In the genomic region with DNA sequence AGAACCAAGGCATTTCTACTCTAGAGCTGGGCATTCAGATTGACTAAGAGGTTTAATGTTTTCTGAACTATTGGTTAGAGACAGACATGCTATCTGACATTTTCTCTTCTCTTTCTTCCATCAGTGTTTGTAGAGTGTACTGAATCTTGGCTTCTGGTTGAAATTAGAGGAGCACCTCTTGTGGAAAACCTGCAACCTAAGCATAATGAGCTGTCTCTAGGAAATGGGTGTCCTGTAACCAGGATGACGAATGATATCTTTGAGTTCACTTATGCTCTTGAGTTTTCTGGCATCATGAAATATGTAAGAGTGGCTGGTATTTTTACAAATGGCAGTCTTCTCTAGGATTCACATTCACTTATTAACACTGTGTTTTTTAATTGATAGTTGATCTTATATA, we compare ENCODE assay signal across 35 cellular contexts. TPM values are rescaled to one million over a fixed set of nuclear protein-coding genes. Genes with fewer than 3 reads are reported as not detected.
"Had no signal": no experiment of that assay in that cellular context is flagged by ENCODE, and none has a peak within 500 bp of the region (broad histone marks: within the 10 kb centered on the region; RNA-seq: fewer than 3 reads in every experiment).

No MANE protein-coding gene starts in this region.

- H3K36me3 ChIP-seq: neural progenitor cell, ovary, spleen, suprapubic skin, tibial artery, transverse colon, upper lobe of right lung, vagina had no signal

- H3K4me2 ChIP-seq: neural progenitor cell, smooth muscle cell had no signal

- DNase-seq: naive thymus-derived CD4-positive, alpha-beta T cell; natural killer cell; occipital lobe; ovary; posterior cingulate gyrus; psoas muscle; right cardiac atrium; spleen; stimulated activated CD4-positive, alpha-beta T cell treated with anti-CD3 and anti-CD28 coated beads, Interleukin-12 subunit alpha, Interleukin-12 subunit beta, amount 100 ng/mL, for 4 hours; stimulated activated CD4-positive, alpha-beta T cell treated with anti-CD3 and anti-CD28 coated beads, Interleukin-1b, Interleukin-23, amount 100 ng/mL, for 48 hours; stimulated activated CD4-positive, alpha-beta T cell treated with anti-CD3 and anti-CD28 coated beads, Interleukin-4, amount 100 ng/mL, for 1 hour; stimulated activated CD4-positive, alpha-beta T cell treated with anti-CD3 and anti-CD28 coated beads, Interleukin-4, amount 100 ng/mL, for 4 hours; stimulated activated CD8-positive, alpha-beta memory T cell treated with anti-CD3 and anti-CD28 coated beads, Interleukin-4, amount 100 ng/mL, for 48 hours; stimulated activated naive CD4-positive, alpha-beta T cell; stimulated activated naive CD8-positive, alpha-beta T cell treated with anti-CD3 and anti-CD28 coated beads, Interleukin-15, amount 100 ng/mL, for 72 hours; stimulated activated naive CD8-positive, alpha-beta T cell treated with anti-CD3 and anti-CD28 coated beads, Interleukin-15, Interleukin-2, amounts not matched to agents 100 U/mL and 50 U/mL, for 24 hours; substantia nigra; testis; tibial artery; transverse colon; upper lobe of right lung had no signal

- H3K9me3 ChIP-seq: ovary, psoas muscle, spleen, suprapubic skin, testis, tibial artery, transverse colon, upper lobe of right lung, vagina had no signal

- ATAC-seq: naive thymus-derived CD4-positive, alpha-beta T cell; natural killer cell; psoas muscle; right cardiac atrium; sciatic nerve; stimulated activated memory B cell treated with anti-CD40 and anti-IgM and Interleukin-4, amounts not matched to agents 10 μg/mL and 1 μg/mL and 100 μg/mL, for 72 hours; stimulated activated naive CD8-positive, alpha-beta T cell treated with anti-CD3 and anti-CD28 coated beads, Interleukin-15, amount 100 ng/mL, for 72 hours; stimulated activated naive CD8-positive, alpha-beta T cell treated with anti-CD3 and anti-CD28 coated beads, Interleukin-15, Interleukin-2, amounts not matched to agents 100 U/mL and 50 U/mL, for 24 hours; upper lobe of right lung had no signal

- H3K4me1 ChIP-seq: neural progenitor cell, parathyroid adenoma, psoas muscle, spleen, suprapubic skin, testis, tibial artery, transverse colon, upper lobe of right lung, vagina had no signal

- H3K79me2 ChIP-seq: parathyroid adenoma had no signal

- H3K27ac ChIP-seq: neural progenitor cell, ovary, parathyroid adenoma, psoas muscle, skin epidermis, spleen, suprapubic skin, testis, tibial artery, transverse colon, upper lobe of right lung, vagina had no signal

- H2AFZ ChIP-seq: neural progenitor cell, parathyroid adenoma had no signal

- H3K9ac ChIP-seq: neural progenitor cell, parathyroid adenoma had no signal

- H3K4me3 ChIP-seq: neural progenitor cell, ovary, psoas muscle, skin epidermis, smooth muscle cell, spleen, suprapubic skin, testis, tibial artery, transverse colon, upper lobe of right lung, vagina had no signal

- H3K27me3 ChIP-seq: neural progenitor cell, ovary, spleen, suprapubic skin, testis, tibial artery, transverse colon, upper lobe of right lung, vagina had no signal

RNA-seq across cellular contexts. Expression of a gene that starts 19.4 kb away (rescaled TPM):
- total RNA-seq: naive thymus-derived CD4-positive, alpha-beta T cell; natural killer cell; occipital lobe; osteoblast; ovary; progenitor cell of endocrine pancreas; psoas muscle; renal cortical epithelial cell; right cardiac atrium; sciatic nerve; smooth muscle cell; spleen; suprapubic skin; testis; transverse colon; upper lobe of right lung; urinary bladder; vagina had no signal
- polyA plus RNA-seq: naive thymus-derived CD4-positive, alpha-beta T cell; neural cell; psoas muscle; right cardiac atrium; smooth muscle cell; spleen; urinary bladder had no signal

RNA-seq across cellular contexts. Expression of a gene that starts 33.8 kb away (rescaled TPM):
- total RNA-seq: naive thymus-derived CD4-positive, alpha-beta T cell; natural killer cell; occipital lobe; osteoblast; ovary; progenitor cell of endocrine pancreas; psoas muscle; renal cortical epithelial cell; right cardiac atrium; sciatic nerve; smooth muscle cell; spleen; suprapubic skin; transverse colon; upper lobe of right lung; urinary bladder; vagina had no signal
- polyA plus RNA-seq: naive thymus-derived CD4-positive, alpha-beta T cell; neural cell; psoas muscle; right cardiac atrium; smooth muscle cell; spleen; urinary bladder had no signal

RNA-seq across cellular contexts. Expression of a gene that starts 45.0 kb away (rescaled TPM):
- total RNA-seq: naive thymus-derived CD4-positive, alpha-beta T cell; osteoblast; ovary; progenitor cell of endocrine pancreas; psoas muscle; right cardiac atrium; sciatic nerve; smooth muscle cell; spleen; suprapubic skin; transverse colon; upper lobe of right lung; vagina had no signal
- polyA plus RNA-seq: naive thymus-derived CD4-positive, alpha-beta T cell; neural cell; ovary; smooth muscle cell; spleen; thymus; urinary bladder had no signal

RNA-seq across cellular contexts. Expression of a gene that starts 57.0 kb away (rescaled TPM):
- total RNA-seq: naive thymus-derived CD4-positive, alpha-beta T cell; natural killer cell; occipital lobe; osteoblast; ovary; progenitor cell of endocrine pancreas; psoas muscle; renal cortical epithelial cell; right cardiac atrium; sciatic nerve; smooth muscle cell; spleen; suprapubic skin; transverse colon; upper lobe of right lung; urinary bladder; vagina had no signal
- polyA plus RNA-seq: naive thymus-derived CD4-positive, alpha-beta T cell; neural cell; psoas muscle; right cardiac atrium; smooth muscle cell; spleen; urinary bladder had no signal
